ENCODE assay signal across 8 cellular contexts in genomic region chr19:44643605-44644390, GRCh38. TPM values are rescaled to one million over a fixed set of nuclear protein-coding genes. Genes with fewer than 3 reads are reported as not detected.
DNase-seq lines count a peak whose midpoint lies in the region; ATAC-seq and TF ChIP-seq lines count a peak whose summit lies in the region.

Gene PVR (plus strand): TSS chr19:44643910. CDS start chr19:44644097, 187 bp downstream.

- TF ChIP-seq CTCF in WTC11 (IDR thresholded peaks at IDR 0.05) (no peak), smooth muscle cell (IDR thresholded peaks at IDR 0.05; ENCODE audit: borderline replicate concordance, insufficient read depth, poor library complexity, severe bottlenecking) (no peak)

- peak within 1 kb of the TSS; percentile 57 for H3K9ac ChIP-seq in smooth muscle cell (ENCODE audit: low read depth)

- H4K20me1 ChIP-seq in smooth muscle cell (ENCODE audit: low read depth) = peaks cover 24% of the 10 kb centered on the region

- H3K27me3 ChIP-seq in smooth muscle cell (ENCODE audit: low read depth) = no peaks in the 10 kb centered on the region

- peaks cover 24% of the 10 kb centered on the region for H3K27me3 Mint-ChIP-seq in WTC11 (ENCODE audit: low read depth)
- H3K27me3 Mint-ChIP-seq in dendritic cell treated with granulocyte-macrophage colony-stimulating factor and Interleukin-4, amounts not matched to agents 40 ng/mL and 50 ng/mL, for 4 days = peaks cover 7% of the 10 kb centered on the region

- H3K36me3 Mint-ChIP-seq in WTC11 = no peaks in the 10 kb centered on the region
- H3K36me3 Mint-ChIP-seq in dendritic cell treated with granulocyte-macrophage colony-stimulating factor and Interleukin-4, amounts not matched to agents 40 ng/mL and 50 ng/mL, for 4 days (ENCODE audit: low read depth) = peaks cover 38% of the 10 kb centered on the region

- under 1% methylated on average over 61 of the region's 69 CpGs for WGBS in smooth muscle cell (ENCODE audit: low lambda C conversion rate)

- peak within 1 kb of the TSS; percentile 52 for H3K27ac ChIP-seq in smooth muscle cell (ENCODE audit: low read depth)

- CTCF ChIA-PET in WTC11 (lab: Charles Lee) = interaction anchor here (0.7 to 4.3 kb wide), 11 partner anchors 9 to 202 kb away, joined by 3 to 22 read pairs (median 4); partner anchors contain the start of gene NECTIN2

- H3F3A ChIP-seq in smooth muscle cell (ENCODE audit: low read depth) = peaks cover 5% of the 10 kb centered on the region

- peak within 1 kb of the TSS; percentile 66 for H3K4me3 ChIP-seq in smooth muscle cell

- peak within 1 kb of the TSS; percentile 87 for H3K4me2 ChIP-seq in smooth muscle cell

- peak; percentile 45 for DNase-seq in GM04504 (ENCODE audit: low read depth)
- peak; percentile 61 for DNase-seq in NCI-H1694 treated with DMSO at 0.1 percent for 48 hours (lab: John Stamatoyannopoulos, UW)
- DNase-seq in WTC11 (ENCODE audit: low spot score) = peak; percentile 61
- peak; percentile 94 for DNase-seq in kidney tubule cell (ENCODE audit: low spot score)
- DNase-seq in smooth muscle cell (lab: John Stamatoyannopoulos, UW; ENCODE audit: unreplicated experiment) = peak; percentile 39

- intact Hi-C loops in dendritic cell treated with granulocyte-macrophage colony-stimulating factor and Interleukin-4, amounts not matched to agents 40 ng/mL and 50 ng/mL, for 4 days (cut with micrococcal nuclease) = no loop called here

- peaks cover 23% of the 10 kb centered on the region for H3K79me2 ChIP-seq in smooth muscle cell (ENCODE audit: low read depth)

- H3K9me3 ChIP-seq in smooth muscle cell (replicated peaks; ENCODE audit: low read depth) = no peaks in the 10 kb centered on the region

- H3K36me3 ChIP-seq in smooth muscle cell (ENCODE audit: low read depth) = no peaks in the 10 kb centered on the region

- H2AFZ ChIP-seq in smooth muscle cell (ENCODE audit: low read depth) = peak within 1 kb of the TSS; percentile 60

- H3K9me3 Mint-ChIP-seq in WTC11 = no peaks in the 10 kb centered on the region
- H3K9me3 Mint-ChIP-seq in dendritic cell treated with granulocyte-macrophage colony-stimulating factor and Interleukin-4, amounts not matched to agents 40 ng/mL and 50 ng/mL, for 4 days = no peaks in the 10 kb centered on the region

- peak; percentile 82 for ATAC-seq in WTC11
- ATAC-seq in HG03432 (IDR thresholded peaks at IDR 0.05; ENCODE audit: unreplicated experiment) = no peak
- ATAC-seq in HG02623 (IDR thresholded peaks at IDR 0.05; ENCODE audit: unreplicated experiment) = no peak

- POLR2A ChIA-PET in WTC11 (lab: Charles Lee) = interaction anchor here (1.3 kb wide), 1 partner anchor 73 kb away, joined by 3 read pairs; no protein-coding TSS in a partner anchor

- peak within 1 kb of the TSS; percentile 87 for H3K4me3 Mint-ChIP-seq in WTC11
- peak within 1 kb of the TSS; percentile 90 for H3K4me3 Mint-ChIP-seq in dendritic cell treated with granulocyte-macrophage colony-stimulating factor and Interleukin-4, amounts not matched to agents 40 ng/mL and 50 ng/mL, for 4 days

- no peaks in the 10 kb centered on the region for H3K4me1 Mint-ChIP-seq in WTC11
- H3K4me1 Mint-ChIP-seq in dendritic cell treated with granulocyte-macrophage colony-stimulating factor and Interleukin-4, amounts not matched to agents 40 ng/mL and 50 ng/mL, for 4 days (ENCODE audit: low read depth) = peaks cover 34% of the 10 kb centered on the region

- no peak within 1 kb of the TSS for H3K27ac Mint-ChIP-seq in WTC11
- peak within 1 kb of the TSS; percentile 89 for H3K27ac Mint-ChIP-seq in dendritic cell treated with granulocyte-macrophage colony-stimulating factor and Interleukin-4, amounts not matched to agents 40 ng/mL and 50 ng/mL, for 4 days

- H3K4me1 ChIP-seq in smooth muscle cell (ENCODE audit: low read depth) = no peaks in the 10 kb centered on the region

TF ChIP-seq in WTC11, 78 proteins besides CTCF, POLR2A, EP300 and RAD21 (continues in another document):
- TF ChIP-seq MYBL2 (CRISPR knock-in tag; IDR thresholded peaks at IDR 0.05) (0 out of 2 replicates have a peak, but pooled peaks have one; percentile 29), TP53 (CRISPR knock-in tag; IDR thresholded peaks at IDR 0.05) (no peak), E2F5 (CRISPR knock-in tag; IDR thresholded peaks at IDR 0.05) (no peak), GABPB1 (CRISPR knock-in tag; IDR thresholded peaks at IDR 0.05) (peak; percentile 7; the same call in 1 of the 2 replicates), EMX1 (CRISPR knock-in tag; IDR thresholded peaks at IDR 0.05) (no peak), USF1 (CRISPR knock-in tag; IDR thresholded peaks at IDR 0.05) (0 out of 2 replicates have a peak, but pooled peaks have one; percentile 26), TCF7 (CRISPR knock-in tag; IDR thresholded peaks at IDR 0.05; ENCODE audit: low read depth) (no peak), IRF1 (CRISPR knock-in tag; IDR thresholded peaks at IDR 0.05) (no peak), E2F1 (CRISPR knock-in tag; IDR thresholded peaks at IDR 0.05) (peak; percentile 52; the same call in 1 of the 2 replicates), CREB1 (CRISPR knock-in tag; IDR thresholded peaks at IDR 0.05) (no peak), GTF2I (CRISPR knock-in tag; conservative IDR thresholded peaks at IDR 0.05) (no peak), MAX (CRISPR knock-in tag; IDR thresholded peaks at IDR 0.05) (peak; percentile 21; the same call in 1 of the 2 replicates), NR2C2 (CRISPR knock-in tag; IDR thresholded peaks at IDR 0.05) (no peak), ZNF416 (CRISPR knock-in tag; IDR thresholded peaks at IDR 0.05) (no peak), STAT6 (CRISPR knock-in tag; conservative IDR thresholded peaks at IDR 0.05; ENCODE audit: low read depth) (no peak)

RNA-seq across cellular contexts. Expression of gene PVR, which starts in this region (rescaled TPM):
- total RNA-seq in WTC11 (2021) (13.7 to 15.9 TPM (median 15.0 TPM) in 3 replicates), smooth muscle cell (23.5 and 25.4 TPM in 2 replicates)
- polyA plus RNA-seq in smooth muscle cell = 28.5 and 35.0 TPM in 2 replicates

Comparison
In these comparisons a context has a peak if more than half of its experiments do, and no peak if none do; other contexts are left out.
1. DNase-seq: peak in every context shown above with its lines; median percentile 94 in kidney tubule cell; 61 in NCI-H1694 treated with DMSO at 0.1 percent for 48 hours; 61 in WTC11; 45 in GM04504; 39 in smooth muscle cell.